In genomic region chr12:8030189-8030588, GRCh38 we compare ENCODE assay signal across 1 cellular context.
TF ChIP-seq lines count a peak whose summit lies in the region.

No MANE protein-coding gene starts in this region.

TF ChIP-seq in K562, 482 proteins besides CTCF, POLR2A, EP300 and RAD21:
- peak; percentile 36; the same call in 1 of the 2 replicates for TF ChIP-seq PBX2 (CRISPR knock-in tag; IDR thresholded peaks at IDR 0.05; ENCODE audit: low read depth)
- peak; percentile 72 for TF ChIP-seq PBX2 (tag; conservative IDR thresholded peaks at IDR 0.05; ENCODE audit: low read depth)
- TF ChIP-seq ZKSCAN1 (IDR thresholded peaks at IDR 0.05; ENCODE audit: low read depth, low read length) = no peak
- no peak for TF ChIP-seq HMBOX1 (IDR thresholded peaks at IDR 0.05)
- TF ChIP-seq PKNOX1 (IDR thresholded peaks at IDR 0.05) = peak; percentile 96
- TF ChIP-seq ZNF780A (CRISPR knock-in tag; IDR thresholded peaks at IDR 0.05) = no peak
- peak; percentile 81 for TF ChIP-seq MEF2A (IDR thresholded peaks at IDR 0.05; ENCODE audit: control insufficient read depth, low read depth, low read length)
- TF ChIP-seq CC2D1A (IDR thresholded peaks at IDR 0.05) = no peak
- no peak for TF ChIP-seq SRF (CRISPR knock-in tag; IDR thresholded peaks at IDR 0.05)
- TF ChIP-seq IRF1 (CRISPR knock-in tag; IDR thresholded peaks at IDR 0.05; ENCODE audit: borderline replicate concordance) = no peak
- TF ChIP-seq JUNB (CRISPR knock-in tag; conservative IDR thresholded peaks at IDR 0.05) = no peak
- TF ChIP-seq MEIS2 (IDR thresholded peaks at IDR 0.05; ENCODE audit: partially characterized antibody) = peak; percentile 26
